ENCODE assay signal across 8 cellular contexts in genomic region chr6:18387061-18387721, GRCh38. TPM values are rescaled to one million over a fixed set of nuclear protein-coding genes. Genes with fewer than 3 reads are reported as not detected.
DNase-seq lines count a peak whose midpoint lies in the region; ATAC-seq and TF ChIP-seq lines count a peak whose summit lies in the region.

TSS of gene RNF144B (plus strand) at chr6:18387350. CDS start at chr6:18399535, 12,185 bp downstream.

- peak; percentile 94 for ATAC-seq in foreskin keratinocyte

- H3K27ac ChIP-seq in foreskin keratinocyte, result peak within 1 kb of the TSS; percentile 95
- peak within 1 kb of the TSS; percentile 92 for H3K27ac ChIP-seq in subcutaneous abdominal adipose tissue (ENCODE audit: low read depth, low read length)

- DNase-seq in DMS79 treated with DMSO at 0.1 percent for 48 hours (lab: John Stamatoyannopoulos, UW) (peak; percentile 88), H7 (peak; percentile 85), M059J (ENCODE audit: low read depth) (peak; percentile 95), SHP77 (lab: John Stamatoyannopoulos, UW) (peak; percentile 82 to 92), foreskin keratinocyte (peak; percentile 89 to 94)
- DNase-seq in activated gamma-delta T cell treated with anti-CD3 and anti-CD28 coated beads, Interleukin-2, amount 50 U/mL, for 16 hours (ENCODE audit: low read depth), result peak; percentile 29

- H3K9ac ChIP-seq in subcutaneous abdominal adipose tissue (ENCODE audit: low read length in 5 of 5), result peak within 1 kb of the TSS; percentile 60 to 87 (median 76)

- H3K4me3 ChIP-seq in H7 (ENCODE audit: insufficient read depth, low read depth, low read length), result peak within 1 kb of the TSS; percentile 43
- H3K4me3 ChIP-seq in neuron (ENCODE audit: low read length), result peak within 1 kb of the TSS; percentile 60
- peak within 1 kb of the TSS; percentile 80 to 92 (median 89) for H3K4me3 ChIP-seq in subcutaneous abdominal adipose tissue (ENCODE audit: low read depth in 1 of 5, low read length in 5 of 5)

- H3K9me3 ChIP-seq in neuron (ENCODE audit: low read length) (no peaks in the 10 kb centered on the region), subcutaneous abdominal adipose tissue (ENCODE audit: control insufficient read depth in 5 of 5, low read length in 5 of 5) (no peaks in the 10 kb centered on the region)

- H3K4me1 ChIP-seq in foreskin keratinocyte, result peaks cover 17% of the 10 kb centered on the region
- peaks cover 10% of the 10 kb centered on the region for H3K4me1 ChIP-seq in neuron (ENCODE audit: insufficient read depth, low read length)
- H3K4me1 ChIP-seq in subcutaneous abdominal adipose tissue (ENCODE audit: control insufficient read depth in 5 of 5, insufficient read depth in 5 of 5, low read length in 5 of 5), result peaks cover 0 to 46% (median 39%) of the 10 kb centered on the region in 5 donors

- H3K36me3 ChIP-seq in H7 (replicated peaks; ENCODE audit: control insufficient read depth, insufficient read depth, low read length) (no peaks in the 10 kb centered on the region), neuron (ENCODE audit: insufficient read depth, low read length) (no peaks in the 10 kb centered on the region), subcutaneous abdominal adipose tissue (ENCODE audit: control insufficient read depth in 5 of 5, insufficient read depth in 5 of 5, low read length in 5 of 5) (no peaks in the 10 kb centered on the region)

- H3K27me3 ChIP-seq in H7 (ENCODE audit: control insufficient read depth, insufficient read depth, low read length) (no peaks in the 10 kb centered on the region), foreskin keratinocyte (no peaks in the 10 kb centered on the region), neuron (ENCODE audit: insufficient read depth, low read length) (peaks cover 38% of the 10 kb centered on the region), subcutaneous abdominal adipose tissue (ENCODE audit: control insufficient read depth in 5 of 5, insufficient read depth in 4 of 5, low read length in 5 of 5) (no peaks in the 10 kb centered on the region)

- peak within 1 kb of the TSS; percentile 58 for H2AFZ ChIP-seq in neuron (ENCODE audit: low read depth, low read length)

- peak; percentile 10 for TF ChIP-seq CTCF in foreskin keratinocyte (conservative IDR thresholded peaks at IDR 0.05)

RNA-seq across cellular contexts. Expression of gene RNF144B, which starts in this region (rescaled TPM):
- 1.4 and 1.7 TPM in 2 replicates for total RNA-seq in H7 (2014; rRNA removed; shearing (Covaris generic))
- total RNA-seq in M059J (2014; rRNA removed; shearing (Covaris generic)), result 5.4 and 8.6 TPM in 2 replicates
- total RNA-seq in foreskin keratinocyte, result 17.5 and 18.0 TPM in 2 replicates
- polyA plus RNA-seq in foreskin keratinocyte, result 5.7 and 6.7 TPM in 2 replicates

Comparison
In these comparisons a context has a peak if more than half of its experiments do, and no peak if none do; other contexts are left out.
1. Peak in every context shown above with its lines: DNase-seq, ATAC-seq, H3K4me3 ChIP-seq and H3K27ac ChIP-seq.
2. DNase-seq: peak in every context shown above with its lines; median percentile 95 in M059J; 92 in foreskin keratinocyte; 88 in DMS79 treated with DMSO at 0.1 percent for 48 hours; 87 in SHP77; 85 in H7; 29 in activated gamma-delta T cell treated with anti-CD3 and anti-CD28 coated beads, Interleukin-2, amount 50 U/mL, for 16 hours.